8 cellular contexts compared by ENCODE assay signal in genomic region chr12:55972906-55973597, GRCh38. TPM values are rescaled to one million over a fixed set of nuclear protein-coding genes. Genes with fewer than 3 reads are reported as not detected.
A peak's percentile ranks its signal among the peaks of the same experiment; 100 is the strongest.
DNase-seq lines count a peak whose midpoint lies in the region; ATAC-seq and TF ChIP-seq lines count a peak whose summit lies in the region.

No MANE protein-coding gene starts in this region.

- H3K4me3 ChIP-seq in GM08714 (ENCODE audit: low read length) = peak overlapping the region; percentile 92
- peak overlapping the region; percentile 33 for H3K4me3 ChIP-seq in NT2/D1 (ENCODE audit: insufficient read length, low read depth)
- H3K4me3 ChIP-seq in epithelial cell of proximal tubule (ENCODE audit: low read depth, low read length) = peak overlapping the region; percentile 59
- peak overlapping the region; percentile 77 for H3K4me3 ChIP-seq in psoas muscle

- H3K4me1 Mint-ChIP-seq in progenitor cell of endocrine pancreas (ENCODE audit: low read depth) = peaks cover 9% of the 10 kb centered on the region

- H3K9me3 Mint-ChIP-seq in progenitor cell of endocrine pancreas (ENCODE audit: low read depth) = no peaks in the 10 kb centered on the region

- no peaks in the 10 kb centered on the region for H3K27me3 Mint-ChIP-seq in progenitor cell of endocrine pancreas

- peaks cover 3% of the 10 kb centered on the region for H3K4me1 ChIP-seq in NT2/D1 (ENCODE audit: insufficient read depth, insufficient read length)
- peaks cover 27% of the 10 kb centered on the region for H3K4me1 ChIP-seq in psoas muscle

- peak overlapping the region; percentile 69 for H3K9ac ChIP-seq in NT2/D1 (ENCODE audit: insufficient read length, low read depth)

- H3K27me3 ChIP-seq in NT2/D1 (ENCODE audit: insufficient read depth, insufficient read length) = no peaks in the 10 kb centered on the region
- no peaks in the 10 kb centered on the region for H3K27me3 ChIP-seq in psoas muscle (ENCODE audit: insufficient read depth in 3 of 3, low read length in 2 of 3)

- peaks cover 8% of the 10 kb centered on the region for H3K36me3 Mint-ChIP-seq in progenitor cell of endocrine pancreas (ENCODE audit: insufficient read depth)

- ATAC-seq in psoas muscle (no peak), GM18907 (IDR thresholded peaks at IDR 0.05; ENCODE audit: unreplicated experiment) (no peak)

- no peak for DNase-seq in NT2/D1 (ENCODE audit: low read depth, low spot score)
- DNase-seq in epithelial cell of proximal tubule (ENCODE audit: low read depth) = no peak
- no peak for DNase-seq in psoas muscle
- no peak for DNase-seq in germinal center (ENCODE audit: low spot score)
- DNase-seq in effector CD4-positive, alpha-beta T cell = no peak
- DNase-seq in progenitor cell of endocrine pancreas (ENCODE audit: low spot score, unreplicated experiment) = no peak

- no peak for TF ChIP-seq CTCF in epithelial cell of proximal tubule (conservative IDR thresholded peaks at IDR 0.05; ENCODE audit: low read depth, low read length)
- no peak for TF ChIP-seq CTCF in psoas muscle (IDR thresholded peaks at IDR 0.05)
- no peak for TF ChIP-seq CTCF in progenitor cell of endocrine pancreas (IDR thresholded peaks at IDR 0.05; ENCODE audit: unreplicated experiment)

- no peak overlapping the region for H3K27ac Mint-ChIP-seq in progenitor cell of endocrine pancreas

- intact Hi-C loops in psoas muscle (cut with DNase I) = no loop called here

- peak overlapping the region; percentile 95 for H3K27ac ChIP-seq in psoas muscle

- H3K9me3 ChIP-seq in NT2/D1 (ENCODE audit: insufficient read depth, low read length) (no peaks in the 10 kb centered on the region), psoas muscle (no peaks in the 10 kb centered on the region)

- WGBS in psoas muscle, 3 donors = 0 to 1% (median 1%) methylated on average over 18 of the region's 18 CpGs

- peaks cover 61% of the 10 kb centered on the region for H3K36me3 ChIP-seq in NT2/D1 (ENCODE audit: insufficient read depth, insufficient read length, low read length)
- H3K36me3 ChIP-seq in psoas muscle (ENCODE audit: insufficient read depth in 1 of 2, low read depth in 1 of 2) = peaks cover 0 to 7% of the 10 kb centered on the region in 2 donors

- H3K4me3 Mint-ChIP-seq in progenitor cell of endocrine pancreas (ENCODE audit: low read depth) = no peak overlapping the region

RNA-seq across cellular contexts. Expression of gene RAB5B, which starts 0.8 kb away (rescaled TPM):
- total RNA-seq in epithelial cell of proximal tubule (50.1 and 61.5 TPM in 2 replicates), psoas muscle (100 to 1,000 TPM in 2 of 4 donors, 10 to 100 TPM in 2; 92.8 to 107 (median 103) TPM), progenitor cell of endocrine pancreas (111 and 116 TPM in 2 replicates)
- 10 to 100 TPM; 36.8 to 83.6 (median 52.1) TPM for polyA plus RNA-seq in psoas muscle

RNA-seq across cellular contexts. Expression of gene CDK2, which starts 6.4 kb away (rescaled TPM):
- 62.0 and 81.2 TPM in 2 replicates for total RNA-seq in epithelial cell of proximal tubule
- total RNA-seq in psoas muscle = 10 to 100 TPM in 1 of 4 donors, 1 to 10 TPM in 3; 6.3 to 12.0 (median 7.9) TPM
- polyA plus RNA-seq in psoas muscle = 10 to 100 TPM in 2 of 3 donors, 1 to 10 TPM in 1; 5.1 to 13.9 (median 10.2) TPM
- total RNA-seq in progenitor cell of endocrine pancreas = 62.1 and 66.9 TPM in 2 replicates

RNA-seq across cellular contexts. Expression of gene PMEL, which starts 7.2 kb away (rescaled TPM):
- 1.4 and 3.7 TPM in 2 replicates for total RNA-seq in epithelial cell of proximal tubule
- total RNA-seq in psoas muscle = under 1 TPM in 1 of 4 donors, not detected in 3; 0.37 TPM
- polyA plus RNA-seq in psoas muscle = under 1 TPM; 0.14 to 0.23 (median 0.20) TPM
- total RNA-seq in progenitor cell of endocrine pancreas = 3.7 and 6.3 TPM in 2 replicates

RNA-seq across cellular contexts. Expression of gene SUOX, which starts 24.0 kb away (rescaled TPM):
- 12.9 and 15.7 TPM in 2 replicates for total RNA-seq in epithelial cell of proximal tubule
- 10 to 100 TPM; 12.1 to 24.6 (median 15.6) TPM for total RNA-seq in psoas muscle
- polyA plus RNA-seq in psoas muscle = 10 to 100 TPM; 13.8 to 25.5 (median 15.5) TPM
- total RNA-seq in progenitor cell of endocrine pancreas = 44.8 and 45.6 TPM in 2 replicates

RNA-seq across cellular contexts. Expression of gene DGKA, which starts 42.1 kb away (rescaled TPM):
- total RNA-seq in epithelial cell of proximal tubule = 44.3 and 272 TPM in 2 replicates
- 1 to 10 TPM; 4.3 to 5.4 (median 4.9) TPM for total RNA-seq in psoas muscle
- polyA plus RNA-seq in psoas muscle = 1 to 10 TPM; 2.0 to 2.6 (median 2.0) TPM
- total RNA-seq in progenitor cell of endocrine pancreas = 10.2 and 16.8 TPM in 2 replicates

Comparison
In these comparisons a context has a peak if more than half of its experiments do, and no peak if none do; other contexts are left out.
1. H3K4me3 ChIP-seq: peak in every context shown above with its lines; median percentile 92 in GM08714; 77 in psoas muscle; 59 in epithelial cell of proximal tubule; 33 in NT2/D1.